ENCODE assay signal across 18 cellular contexts in the genomic region with DNA sequence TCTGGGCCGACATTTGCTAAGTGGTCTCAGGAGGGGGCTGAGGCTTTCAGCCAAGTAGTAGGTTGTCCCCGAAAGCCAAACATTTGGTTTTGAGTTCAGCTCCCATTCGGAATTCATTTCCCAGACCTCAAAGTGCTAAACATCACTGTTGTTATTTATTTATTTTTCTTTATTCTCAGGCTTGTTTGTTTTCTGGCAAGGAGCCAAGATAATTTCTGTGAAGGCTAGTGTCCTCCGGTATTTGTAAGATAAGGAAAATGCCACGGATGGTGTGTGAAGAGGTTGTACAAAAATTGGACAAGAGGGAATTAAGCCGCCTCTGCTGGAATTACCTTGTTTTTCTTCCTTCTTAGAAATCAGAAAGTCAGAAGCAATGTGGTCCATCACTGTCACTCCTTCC.
"Had no signal": no experiment of that assay in that cellular context is flagged by ENCODE, and none has a peak within 500 bp of the region (broad histone marks: within the 10 kb centered on the region; RNA-seq: fewer than 3 reads in every experiment).

No MANE protein-coding gene starts in this region.

- H3K36me3 ChIP-seq: MG63, SJSA1 had no signal

- H3K4me1 ChIP-seq: SJSA1 had no signal

- H3K4me3 ChIP-seq: MG63, SJSA1, SK-N-MC had no signal

- H3K27me3 ChIP-seq: MG63 had no signal

- DNase-seq: Karpas-422, KG1, MG63, NCI-H1092, NCI-H1105 treated with DMSO at 0.1 percent for 48 hours, NCI-H1417 treated with DMSO at 0.1 percent for 48 hours, NCI-H146, NCI-H1694 treated with DMSO at 0.1 percent for 48 hours, NCI-H1930, NCI-H2171, NCI-H524, NCI-H526 treated with DMSO at 0.1 percent for 48 hours, NCI-H774, Right ventricle myocardium superior, RPMI8226, SIG-M5 had no signal

- H3K27ac ChIP-seq: SJSA1, SK-N-MC had no signal

- H3K9me3 ChIP-seq: MG63, SJSA1 had no signal
